Comparison of ENCODE assay signal across 32 cellular contexts in the genomic region with DNA sequence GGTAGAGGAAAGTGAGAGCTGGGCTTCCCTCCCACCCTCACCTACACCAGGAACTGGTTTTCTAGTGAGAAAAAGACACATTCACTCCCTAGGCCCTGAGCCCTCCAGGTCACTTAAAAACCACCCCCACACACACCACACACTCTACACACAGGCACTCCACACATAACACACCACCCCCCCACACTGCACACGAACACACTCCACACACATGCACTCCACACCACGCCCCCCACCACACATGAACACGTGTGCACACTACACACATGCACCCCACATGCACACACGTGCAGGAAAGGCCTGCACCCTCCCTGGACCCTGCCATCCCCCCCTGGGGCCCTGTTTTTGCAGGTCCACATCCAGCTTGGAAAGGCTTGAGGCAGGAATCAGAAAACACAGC.
DNase-seq lines count a peak whose midpoint lies in the region; ATAC-seq, FAIRE-seq and TF ChIP-seq lines count a peak whose summit lies in the region.
"Had no signal": no experiment of that assay in that cellular context is flagged by ENCODE, and none has a peak within 500 bp of the region (broad histone marks: within the 10 kb centered on the region; RNA-seq: fewer than 3 reads in every experiment).

No MANE protein-coding gene starts in this region.

- H2AFZ ChIP-seq in HCT116 (ENCODE audit: low read depth, low read length, poor library complexity, severe bottlenecking) (no peak overlapping the region), H1 (ENCODE audit: low read length) (no peak overlapping the region), neural cell (ENCODE audit: low read depth, low read length) (no peak overlapping the region), MM.1S (ENCODE audit: low read length) (no peak overlapping the region)
- H2AFZ ChIP-seq: GM23338, PC-9 had no signal

- CTCF ChIA-PET in AG04450 (lab: Charles Lee) (no interaction called here), HCT116 (lab: Charles Lee) (no interaction called here), H1 (lab: Charles Lee; ENCODE audit: partially characterized antibody) (interaction anchor here (1.2 to 1.6 kb wide), 2 partner anchors 8 to 94 kb away, joined by 3 to 4 read pairs; no protein-coding TSS in a partner anchor)

- TF ChIP-seq CTCF in AG04450 (IDR thresholded peaks at IDR 0.05; ENCODE audit: low read depth, low read length): no peak
- no peak for TF ChIP-seq CTCF in HCT116 (IDR thresholded peaks at IDR 0.05 in 2 of 3, conservative IDR thresholded peaks at IDR 0.05 in 1 of 3; ENCODE audit: borderline replicate concordance in 1 of 3, insufficient read depth in 1 of 3, low read depth in 2 of 3, low read length in 2 of 3)
- no peak for TF ChIP-seq CTCF in H1 (IDR thresholded peaks at IDR 0.05; ENCODE audit: control extremely low read depth in 1 of 3, insufficient read depth in 1 of 3, low read depth in 1 of 3, low read length in 3 of 3)
- no peak for TF ChIP-seq CTCF in neural cell (IDR thresholded peaks at IDR 0.05; ENCODE audit: poor library complexity, severe bottlenecking)
- TF ChIP-seq CTCF in ovary (IDR thresholded peaks at IDR 0.05): no peak
- no peak for TF ChIP-seq CTCF in MM.1S (IDR thresholded peaks at IDR 0.05; ENCODE audit: low read length)

- peak overlapping the region; percentile 15 for H4K8ac ChIP-seq in H1 (ENCODE audit: extremely low read depth, insufficient read depth, low read length)

- no peak overlapping the region for H3K23ac ChIP-seq in H1 (ENCODE audit: insufficient read length)

- RAD21 ChIA-PET in HCT116 (lab: Charles Lee; ENCODE audit: low non-redundant PET in 1 of 2, low total read pairs in 2 of 2, uncharacterized antibody in 2 of 2, unreplicated experiment in 2 of 2): no interaction called here

- no peak for FAIRE-seq in H1 (lab: Jason Lieb, UNC)
- FAIRE-seq: GM18507, GM19239 had no signal

- no peaks in the 10 kb centered on the region for H3K79me2 ChIP-seq in HCT116 (ENCODE audit: insufficient read depth, low read length)
- no peaks in the 10 kb centered on the region for H3K79me2 ChIP-seq in H1 (ENCODE audit: control insufficient read depth in 1 of 2, insufficient read depth in 2 of 2, low read length in 2 of 2)
- H3K79me2 ChIP-seq in neural cell (replicated peaks; ENCODE audit: insufficient read depth, low read length): no peaks in the 10 kb centered on the region
- H3K79me2 ChIP-seq in MM.1S (ENCODE audit: low read length): no peaks in the 10 kb centered on the region

- no peaks in the 10 kb centered on the region for H3K27me3 ChIP-seq in AG04450 (ENCODE audit: control insufficient read depth, insufficient read depth, low read length)
- H3K27me3 ChIP-seq in HCT116 (ENCODE audit: insufficient read depth, low read length): no peaks in the 10 kb centered on the region
- H3K27me3 ChIP-seq in H1 (replicated peaks in 1 of 4; ENCODE audit: control insufficient read depth in 3 of 4, extremely low read depth in 1 of 4, insufficient read depth in 3 of 4, low read length in 3 of 4): no peaks in the 10 kb centered on the region
- no peaks in the 10 kb centered on the region for H3K27me3 ChIP-seq in neural cell (ENCODE audit: insufficient read depth, low read depth, low read length)
- H3K27me3 ChIP-seq in ovary: no peaks in the 10 kb centered on the region
- H3K27me3 ChIP-seq in MM.1S (replicated peaks; ENCODE audit: insufficient read depth, low read length): no peaks in the 10 kb centered on the region
- H3K27me3 ChIP-seq: BE2C, colonic mucosa, vagina had no signal

- no peak overlapping the region for H3K56ac ChIP-seq in H1 (replicated peaks; ENCODE audit: insufficient read length, low read depth, low read length)

- H3K14ac ChIP-seq in H1 (ENCODE audit: insufficient read length): no peak overlapping the region

- H3K9ac ChIP-seq in HCT116 (ENCODE audit: low read length) (no peak overlapping the region), H1 (replicated peaks in 1 of 4; ENCODE audit: extremely low read depth in 1 of 4, low read depth in 3 of 4, low read length in 3 of 4) (no peak overlapping the region), neural cell (ENCODE audit: low read length) (no peak overlapping the region), MM.1S (ENCODE audit: low read length) (no peak overlapping the region)
- H3K9ac ChIP-seq: SK-N-SH had no signal

- H3K4me2 ChIP-seq in HCT116 (ENCODE audit: low read length): no peak overlapping the region
- no peak overlapping the region for H3K4me2 ChIP-seq in H1 (ENCODE audit: insufficient read depth in 1 of 2, low read depth in 2 of 2, low read length in 2 of 2)
- no peak overlapping the region for H3K4me2 ChIP-seq in neural cell (ENCODE audit: low read length)
- no peak overlapping the region for H3K4me2 ChIP-seq in MM.1S (ENCODE audit: low read depth, low read length)
- H3K4me2 ChIP-seq: GM23338, PC-9, SK-N-SH had no signal

- intact Hi-C loops in HCT116 (cut with micrococcal nuclease) (no loop called here), ovary (cut with DNase I) (no loop called here)

- peaks cover 2% of the 10 kb centered on the region; the same call in 1 of the 2 replicates for H3K23me2 ChIP-seq in H1 (ENCODE audit: low read depth, low read length)

- POLR2A ChIA-PET in AG04450 (lab: Yijun Ruan, JAX): no interaction called here
- POLR2A ChIA-PET in HCT116 (lab: Charles Lee): no interaction called here
- POLR2A ChIA-PET in H1 (lab: Charles Lee; ENCODE audit: partially characterized antibody): interaction anchor here (1.6 kb wide), 1 partner anchor 67 kb away, joined by 5 read pairs; no protein-coding TSS in a partner anchor

- TF ChIP-seq POLR2A in HCT116 (IDR thresholded peaks at IDR 0.05; ENCODE audit: borderline replicate concordance, extremely low read depth, insufficient read depth, insufficient read length): no peak
- TF ChIP-seq POLR2A in H1 (IDR thresholded peaks at IDR 0.05; ENCODE audit: control extremely low read depth in 1 of 2, low read depth in 2 of 2, low read length in 2 of 2): no peak
- no peak for TF ChIP-seq POLR2A in ovary (IDR thresholded peaks at IDR 0.05)

- H3K18ac ChIP-seq in H1 (ENCODE audit: extremely low read depth, low read length): no peak overlapping the region

- H3K4me1 ChIP-seq in HCT116 (ENCODE audit: control insufficient read depth in 1 of 2, insufficient read depth in 2 of 2, low read length in 2 of 2) (no peaks in the 10 kb centered on the region), H1 (replicated peaks in 1 of 4; ENCODE audit: control insufficient read depth in 3 of 4, insufficient read depth in 4 of 4, low read length in 3 of 4) (no peaks in the 10 kb centered on the region; a peak in 1 of 7 replicates), ovary (ENCODE audit: insufficient read depth) (no peaks in the 10 kb centered on the region), MM.1S (ENCODE audit: low read length) (no peaks in the 10 kb centered on the region)
- H3K4me1 ChIP-seq: BE2C, colonic mucosa, vagina had no signal

- no peaks in the 10 kb centered on the region for H3K79me1 ChIP-seq in H1 (ENCODE audit: low read depth, low read length)

- H3K4ac ChIP-seq in H1 (replicated peaks; ENCODE audit: insufficient read length, low read depth, low read length): no peak overlapping the region

- no peak for TF ChIP-seq RAD21 in HCT116 (IDR thresholded peaks at IDR 0.05; ENCODE audit: low read depth)
- no peak for TF ChIP-seq RAD21 in H1 (IDR thresholded peaks at IDR 0.05 in 1 of 2, conservative IDR thresholded peaks at IDR 0.05 in 1 of 2; ENCODE audit: low read depth in 2 of 2, low read length in 2 of 2)
- no peak for TF ChIP-seq RAD21 in neural cell (conservative IDR thresholded peaks at IDR 0.05)

- H4K5ac ChIP-seq in H1 (ENCODE audit: insufficient read length, low read depth, low read length): no peak overlapping the region

- H3K9me2 ChIP-seq in HCT116 (ENCODE audit: insufficient read depth): no peaks in the 10 kb centered on the region
- H3K9me2 ChIP-seq in neural cell (ENCODE audit: insufficient read depth, low read length): no peaks in the 10 kb centered on the region
- H3K9me2 ChIP-seq in MM.1S (replicated peaks; ENCODE audit: insufficient read depth, low read length): no peaks in the 10 kb centered on the region
- H3K9me2 ChIP-seq: SK-N-SH had no signal

- no peak overlapping the region for H2BK5ac ChIP-seq in H1 (ENCODE audit: low read depth, low read length)

- H4K20me1 ChIP-seq in HCT116 (ENCODE audit: insufficient read depth) (no peaks in the 10 kb centered on the region), H1 (replicated peaks in 1 of 2; ENCODE audit: control insufficient read depth in 1 of 2, insufficient read depth in 2 of 2, low read length in 2 of 2) (no peaks in the 10 kb centered on the region), neural cell (ENCODE audit: insufficient read depth) (no peaks in the 10 kb centered on the region), MM.1S (ENCODE audit: insufficient read depth, low read length) (no peaks in the 10 kb centered on the region)

- H4K91ac ChIP-seq in H1 (replicated peaks; ENCODE audit: insufficient read length, low read length): no peak overlapping the region

- no peak for TF ChIP-seq EP300 in H1 (IDR thresholded peaks at IDR 0.05; ENCODE audit: borderline replicate concordance in 1 of 2, low read depth in 2 of 2, low read length in 2 of 2)
- no peak for TF ChIP-seq EP300 in neural cell (conservative IDR thresholded peaks at IDR 0.05; ENCODE audit: poor library complexity, severe bottlenecking)
- no peak for TF ChIP-seq EP300 in ovary (IDR thresholded peaks at IDR 0.05)

- H3K36me3 ChIP-seq in HCT116 (ENCODE audit: control insufficient read depth in 1 of 2, insufficient read depth in 2 of 2, low read length in 2 of 2) (peaks cover 8 to 12% of the 10 kb centered on the region in 2 experiments), H1 (ENCODE audit: control insufficient read depth in 2 of 4, insufficient read depth in 4 of 4, low read length in 3 of 4) (peaks cover 10 to 17% (median 12%) of the 10 kb centered on the region in 4 experiments; a peak in 7 of 8 replicates), neural cell (ENCODE audit: insufficient read depth, low read length) (no peaks in the 10 kb centered on the region), ovary (no peaks in the 10 kb centered on the region), MM.1S (replicated peaks; ENCODE audit: insufficient read depth, low read length) (no peaks in the 10 kb centered on the region)
- H3K36me3 ChIP-seq: BE2C, colonic mucosa had no signal

- WGBS in H1 (ENCODE audit: extremely low coverage in 1 of 2, insufficient coverage in 1 of 2, insufficient read length in 1 of 2, insufficient replicate concordance in 2 of 2, low coverage in 1 of 2, low lambda C conversion rate in 2 of 2, missing lambda C conversion rate in 1 of 2), 2 experiments: 80% methylated on average over 4 of the region's 4 CpGs; no CpG with 5 or more reads in 1 of the 2 experiments
- 76 to 79% (median 76%) methylated on average over 4 of the region's 4 CpGs for WGBS in ovary, 3 donors

- H2BK15ac ChIP-seq in H1 (ENCODE audit: low read length): no peak overlapping the region

- no peak overlapping the region for H3K4me3 ChIP-seq in AG04450 (ENCODE audit: low read depth, low read length)
- H3K4me3 ChIP-seq in HCT116 (replicated peaks in 1 of 2; ENCODE audit: low read depth in 1 of 2, low read length in 2 of 2): no peak overlapping the region
- H3K4me3 ChIP-seq in H1 (ENCODE audit: extremely low read depth in 1 of 4, insufficient read depth in 2 of 4, low read depth in 3 of 4, low read length in 4 of 4): no peak overlapping the region
- no peak overlapping the region for H3K4me3 ChIP-seq in neural cell (ENCODE audit: low read length)
- H3K4me3 ChIP-seq in ovary: no peak overlapping the region
- H3K4me3 ChIP-seq in MM.1S (ENCODE audit: low read length): no peak overlapping the region
- H3K4me3 ChIP-seq: colonic mucosa, GM23338, PC-9, skin epidermis, thoracic aorta, vagina had no signal

- H3K9me3 ChIP-seq in AG04450 (ENCODE audit: control insufficient read depth, insufficient read depth, low read length): no peaks in the 10 kb centered on the region; the same call in 1 of the 2 replicates
- H3K9me3 ChIP-seq in HCT116 (ENCODE audit: control insufficient read depth in 1 of 2, insufficient read depth in 1 of 2, low read depth in 1 of 2, low read length in 2 of 2): no peaks in the 10 kb centered on the region
- no peaks in the 10 kb centered on the region for H3K9me3 ChIP-seq in H1 (ENCODE audit: insufficient read depth in 2 of 2, low read depth in 1 of 2, low read length in 1 of 2)
- no peaks in the 10 kb centered on the region for H3K9me3 ChIP-seq in neural cell (ENCODE audit: low read length)
- no peaks in the 10 kb centered on the region for H3K9me3 ChIP-seq in ovary
- H3K9me3 ChIP-seq in MM.1S (replicated peaks; ENCODE audit: insufficient read depth, low read length): no peaks in the 10 kb centered on the region
- H3K9me3 ChIP-seq: BE2C, colonic mucosa, SK-N-SH, thoracic aorta, vagina had no signal

- no peak overlapping the region for H2BK120ac ChIP-seq in H1 (replicated peaks; ENCODE audit: low read depth, low read length)

- H2AK5ac ChIP-seq in H1 (ENCODE audit: low read depth, low read length): no peak overlapping the region

- ATAC-seq in HCT116: 0 out of 2 replicates have a peak, but pooled peaks have one; percentile 27
- ATAC-seq: activated T-helper 17 cell treated with anti-CD3 and anti-CD28 coated beads, Interleukin-2, amount 50 U/mL, for 72 hours; CD8-positive, alpha-beta T cell; GM23338; Right ventricle myocardium inferior had no signal

- H3F3A ChIP-seq in neural cell (ENCODE audit: insufficient read depth, low read length, poor library complexity, severe bottlenecking): no peaks in the 10 kb centered on the region
- no peaks in the 10 kb centered on the region for H3F3A ChIP-seq in MM.1S (ENCODE audit: insufficient read depth, low read length)

- DNase-seq in AG04450 (ENCODE audit: low read depth, low spot score) (no peak), HCT116 (ENCODE audit: low read depth, low spot score) (no peak), H1 (ENCODE audit: low read depth in 1 of 2, low spot score in 2 of 2) (no peak), ovary (no peak), MM.1S (no peak), iPS-NIHi7 (ENCODE audit: extremely low spot score) (no peak), NCI-H1436 treated with DMSO at 0.1 percent for 48 hours (lab: John Stamatoyannopoulos, UW) (no peak)
- DNase-seq: activated CD4-positive, alpha-beta memory T cell treated with anti-CD3 and anti-CD28 coated beads for 36 hours; activated naive CD4-positive, alpha-beta T cell treated with anti-CD3 and anti-CD28 coated beads, Interleukin-2, amount 50 U/mL, for 16 hours; anterior cingulate cortex; BE2C; CD8-positive, alpha-beta T cell; colonic mucosa; DMS 273 treated with DMSO at 0.1 percent for 48 hours; effector CD4-positive, alpha-beta T cell; hippocampal formation; Karpas-422; NCI-H1417 treated with DMSO at 0.1 percent for 48 hours; NCI-H2081 treated with DMSO at 0.1 percent for 48 hours; NCI-H2227 treated with DMSO at 0.1 percent for 48 hours; NCI-H526 treated with DMSO at 0.1 percent for 48 hours; PC-9; SK-N-SH had no signal

- H2BK12ac ChIP-seq in H1 (ENCODE audit: low read depth, low read length): no peak overlapping the region

- H2BK20ac ChIP-seq in H1 (ENCODE audit: low read length): no peak overlapping the region

- BruUV-seq in HCT116 (replicated peaks; lab: Mats Ljungman, UMichigan): no TSS peak

- peak overlapping the region; percentile 21 for H3K27ac ChIP-seq in AG04450 (ENCODE audit: low read depth, low read length)
- no peak overlapping the region for H3K27ac ChIP-seq in HCT116 (ENCODE audit: low read depth, low read length)
- H3K27ac ChIP-seq in H1 (ENCODE audit: low read depth, low read length): no peak overlapping the region
- H3K27ac ChIP-seq in neural cell (ENCODE audit: low read length): no peak overlapping the region
- no peak overlapping the region for H3K27ac ChIP-seq in ovary
- H3K27ac ChIP-seq in MM.1S (ENCODE audit: low read length): no peak overlapping the region
- H3K27ac ChIP-seq: colonic mucosa, PC-9, skin epidermis, thoracic aorta, vagina had no signal
